In the genomic region with DNA sequence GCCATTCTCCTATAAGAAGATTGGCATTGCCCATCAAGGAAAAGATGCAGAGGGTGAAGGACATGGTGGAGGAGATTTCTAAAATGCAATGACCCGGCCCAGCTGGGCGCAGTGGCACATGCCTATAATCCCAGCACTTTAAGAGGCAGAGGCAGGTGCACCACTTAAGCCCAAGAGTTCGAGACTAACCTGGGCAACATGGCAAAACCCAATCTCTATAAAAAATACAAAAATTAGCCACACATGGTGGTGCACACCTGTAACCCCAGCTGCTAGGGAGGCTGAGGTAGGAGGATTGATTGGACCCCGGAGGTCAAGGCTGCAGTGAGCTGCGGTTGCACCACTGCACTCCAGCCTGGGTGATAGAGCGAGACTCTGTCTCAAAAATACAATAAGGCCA, we compare ENCODE assay signal across 27 cellular contexts.
DNase-seq lines count a peak whose midpoint lies in the region; ATAC-seq, FAIRE-seq and TF ChIP-seq lines count a peak whose summit lies in the region.
"Had no signal": no experiment of that assay in that cellular context is flagged by ENCODE, and none has a peak within 500 bp of the region (broad histone marks: within the 10 kb centered on the region; RNA-seq: fewer than 3 reads in every experiment).

No MANE protein-coding gene starts in this region.

- H3K27ac ChIP-seq in HepG2 (ENCODE audit: extremely low read length, insufficient read depth, low read length) (no peak overlapping the region), right lobe of liver (no peak overlapping the region), esophagus muscularis mucosa (replicated peaks in 1 of 4) (no peak overlapping the region), trophoblast cell (ENCODE audit: low read depth, low read length) (no peak overlapping the region)
- H3K27ac ChIP-seq: BLaER1 had no signal

- no peak overlapping the region for H2BK12ac ChIP-seq in trophoblast cell (ENCODE audit: low read length)

- no peak for TF ChIP-seq POLR2A in HepG2 (IDR thresholded peaks at IDR 0.05; ENCODE audit: insufficient read depth in 1 of 2, low read depth in 2 of 2, low read length in 2 of 2)
- no peak for TF ChIP-seq POLR2A in right lobe of liver (IDR thresholded peaks at IDR 0.05)
- TF ChIP-seq POLR2A in esophagus muscularis mucosa (IDR thresholded peaks at IDR 0.05; ENCODE audit: low read depth) = no peak

- in situ Hi-C loops in HepG2 (cut with HindIII; ENCODE audit: extremely low pct_ligation_motif_present, low pct_unique_long_range_greater_than_20kb) = loop anchor here (10.0 kb wide), 1 partner anchor 330 kb away; the partner anchor contains the start of gene FOXO1

- H3K4me1 Mint-ChIP-seq in activated T-helper 2 cell treated with anti-CD3 and anti-CD28 coated beads, Interferon-gamma antibody, Interleukin-2, Interleukin-4, amounts not matched to agents 10 μg/mL and 5 μg/mL and 100 μg/mL, durations not matched to agents 14 hours and 24 hours and 36 hours (ENCODE audit: low read depth) = peaks cover 10% of the 10 kb centered on the region

- no peak overlapping the region for H2AK5ac ChIP-seq in trophoblast cell (ENCODE audit: low read length)

- no peak for TF ChIP-seq EP300 in HepG2 (IDR thresholded peaks at IDR 0.05; ENCODE audit: low read depth in 2 of 2, low read length in 2 of 2)
- no peak for TF ChIP-seq EP300 in HepG2 (CRISPR knock-in tag; IDR thresholded peaks at IDR 0.05; ENCODE audit: borderline replicate concordance)
- no peak for TF ChIP-seq EP300 in esophagus muscularis mucosa (IDR thresholded peaks at IDR 0.05)

- no peak for DNase-seq in HepG2 (ENCODE audit: low spot score)
- no peak for DNase-seq in right lobe of liver
- peak; percentile 88 for DNase-seq in esophagus muscularis mucosa (ENCODE audit: extremely low spot score)
- no peak for DNase-seq in trophoblast cell
- DNase-seq in activated T-cell treated with anti-CD3 and anti-CD28 coated beads, Interleukin-2, amount 50 U/mL, for 1 hour = no peak
- no peak for DNase-seq in activated T-helper 2 cell treated with anti-CD3 and anti-CD28 coated beads, Interferon-gamma antibody, Interleukin-2, Interleukin-4, amounts not matched to agents 10 μg/mL and 5 μg/mL and 100 μg/mL, durations not matched to agents 14 hours and 24 hours and 36 hours (ENCODE audit: low spot score)
- DNase-seq: 8988T; ACHN; BE2C; C1 segment of cervical spinal cord; CD4-positive, alpha-beta memory T cell; CD4-positive, CD25-positive, alpha-beta regulatory T cell; CD8-positive, alpha-beta memory T cell; COR-L47; DMS 273 treated with DMSO at 0.1 percent for 48 hours; DMS153; DMS53; DMS79; DND-41; EL; GDM1 had no signal

- no peak overlapping the region for H4K12ac ChIP-seq in trophoblast cell (ENCODE audit: low read depth, low read length)

- no peaks in the 10 kb centered on the region for H3K9me3 Mint-ChIP-seq in activated T-helper 2 cell treated with anti-CD3 and anti-CD28 coated beads, Interferon-gamma antibody, Interleukin-2, Interleukin-4, amounts not matched to agents 10 μg/mL and 5 μg/mL and 100 μg/mL, durations not matched to agents 14 hours and 24 hours and 36 hours
- H3K9me3 Mint-ChIP-seq: CD4-positive, alpha-beta memory T cell; CD8-positive, alpha-beta memory T cell had no signal

- 96% methylated on average over 6 of the region's 6 CpGs for WGBS in HepG2 (ENCODE audit: low lambda C conversion rate)
- WGBS in right lobe of liver (ENCODE audit: insufficient coverage, low coverage, low lambda C conversion rate, missing lambda C conversion rate) = 100% methylated on average over 5 of the region's 6 CpGs
- 92% methylated on average over 6 of the region's 6 CpGs for WGBS in esophagus muscularis mucosa
- WGBS in trophoblast cell (ENCODE audit: extremely low coverage, insufficient coverage, insufficient read length) = no CpG with 5 or more reads among the region's 6 CpGs

- FAIRE-seq in HepG2 (lab: Jason Lieb, UNC) = no peak
- FAIRE-seq: A204.1, GM12878, GM12892, GM18507 had no signal

- H4K20me1 ChIP-seq in HepG2 (ENCODE audit: insufficient read depth, low read length) = no peaks in the 10 kb centered on the region
- H4K20me1 ChIP-seq: BLaER1 had no signal

- H4K8ac ChIP-seq in trophoblast cell (ENCODE audit: low read depth, low read length) = no peak overlapping the region

- no peak overlapping the region for H3K27ac Mint-ChIP-seq in activated T-helper 2 cell treated with anti-CD3 and anti-CD28 coated beads, Interferon-gamma antibody, Interleukin-2, Interleukin-4, amounts not matched to agents 10 μg/mL and 5 μg/mL and 100 μg/mL, durations not matched to agents 14 hours and 24 hours and 36 hours
- H3K27ac Mint-ChIP-seq: CD14-positive monocyte; CD4-positive, CD25-positive, alpha-beta regulatory T cell; CD8-positive, alpha-beta memory T cell had no signal

- H2BK5ac ChIP-seq in trophoblast cell (ENCODE audit: low read depth, low read length, poor library complexity) = no peak overlapping the region

- H2BK120ac ChIP-seq in trophoblast cell (ENCODE audit: insufficient read depth, low read length, poor library complexity) = no peak overlapping the region

- H3K27me3 ChIP-seq in HepG2 (ENCODE audit: control insufficient read depth in 1 of 2, insufficient read depth in 2 of 2, low read length in 2 of 2) = no peaks in the 10 kb centered on the region
- no peaks in the 10 kb centered on the region for H3K27me3 ChIP-seq in right lobe of liver
- no peaks in the 10 kb centered on the region for H3K27me3 ChIP-seq in esophagus muscularis mucosa
- no peaks in the 10 kb centered on the region for H3K27me3 ChIP-seq in trophoblast cell (ENCODE audit: insufficient read depth, low read length)
- H3K27me3 ChIP-seq: BE2C, BLaER1 had no signal

- CTCF ChIA-PET in HepG2 (lab: Yijun Ruan, JAX; ENCODE audit: low intra/inter-chr PET ratio, low total read pairs) = no interaction called here

- no peaks in the 10 kb centered on the region for H3K36me3 Mint-ChIP-seq in activated T-helper 2 cell treated with anti-CD3 and anti-CD28 coated beads, Interferon-gamma antibody, Interleukin-2, Interleukin-4, amounts not matched to agents 10 μg/mL and 5 μg/mL and 100 μg/mL, durations not matched to agents 14 hours and 24 hours and 36 hours (ENCODE audit: low read depth)
- H3K36me3 Mint-ChIP-seq: CD14-positive monocyte; CD4-positive, alpha-beta memory T cell; CD4-positive, CD25-positive, alpha-beta regulatory T cell had no signal

- no peak overlapping the region for H3K4me3 ChIP-seq in HepG2 (replicated peaks in 1 of 3; ENCODE audit: insufficient read depth in 1 of 3, low read depth in 2 of 3, low read length in 3 of 3)
- no peak overlapping the region for H3K4me3 ChIP-seq in right lobe of liver
- H3K4me3 ChIP-seq in esophagus muscularis mucosa = no peak overlapping the region
- H3K4me3 ChIP-seq in trophoblast cell (ENCODE audit: low read depth, low read length) = no peak overlapping the region
- H3K4me3 ChIP-seq: BLaER1, GM12878 had no signal

- H3K4me1 ChIP-seq in HepG2 (ENCODE audit: insufficient read depth, low read length) = peaks cover 93% of the 10 kb centered on the region
- peaks cover 0 to 35% (median 9%) of the 10 kb centered on the region in 4 donors for H3K4me1 ChIP-seq in right lobe of liver
- H3K4me1 ChIP-seq in esophagus muscularis mucosa = peaks cover 11 to 23% (median 18%) of the 10 kb centered on the region in 4 donors
- peaks cover 10 to 15% of the 10 kb centered on the region in 2 experiments for H3K4me1 ChIP-seq in trophoblast cell (ENCODE audit: control insufficient read depth in 1 of 2, insufficient read depth in 2 of 2, low read length in 2 of 2)
- H3K4me1 ChIP-seq: BE2C had no signal

- H3K79me2 ChIP-seq in HepG2 (ENCODE audit: insufficient read depth, low read length) = no peaks in the 10 kb centered on the region
- H3K79me2 ChIP-seq in trophoblast cell (ENCODE audit: control insufficient read depth, insufficient read depth, low read length, poor library complexity) = no peaks in the 10 kb centered on the region

- H3K27me3 Mint-ChIP-seq in activated T-helper 2 cell treated with anti-CD3 and anti-CD28 coated beads, Interferon-gamma antibody, Interleukin-2, Interleukin-4, amounts not matched to agents 10 μg/mL and 5 μg/mL and 100 μg/mL, durations not matched to agents 14 hours and 24 hours and 36 hours (ENCODE audit: low read depth) = no peaks in the 10 kb centered on the region
- H3K27me3 Mint-ChIP-seq: CD4-positive, alpha-beta memory T cell; CD4-positive, CD25-positive, alpha-beta regulatory T cell had no signal

- no peak overlapping the region for H3K9ac ChIP-seq in HepG2 (ENCODE audit: insufficient read depth, low read depth, low read length)
- H3K9ac ChIP-seq in trophoblast cell (ENCODE audit: low read length) = no peak overlapping the region
- H3K9ac ChIP-seq: BLaER1 had no signal

- no peak overlapping the region for H3K4me3 Mint-ChIP-seq in activated T-helper 2 cell treated with anti-CD3 and anti-CD28 coated beads, Interferon-gamma antibody, Interleukin-2, Interleukin-4, amounts not matched to agents 10 μg/mL and 5 μg/mL and 100 μg/mL, durations not matched to agents 14 hours and 24 hours and 36 hours (ENCODE audit: low read depth)
- H3K4me3 Mint-ChIP-seq: CD14-positive monocyte; CD4-positive, alpha-beta memory T cell; CD4-positive, CD25-positive, alpha-beta regulatory T cell; CD8-positive, alpha-beta memory T cell had no signal

- H3K23ac ChIP-seq in trophoblast cell (ENCODE audit: low read length) = no peak overlapping the region

- ATAC-seq in HepG2 (no peak), right lobe of liver (no peak)
- ATAC-seq: GM12878 had no signal

- no peak overlapping the region for H3K4me2 ChIP-seq in HepG2 (ENCODE audit: low read depth, low read length)
- H3K4me2 ChIP-seq in trophoblast cell (ENCODE audit: low read length) = no peak overlapping the region
- H3K4me2 ChIP-seq: BLaER1 had no signal

- POLR2A ChIA-PET in HepG2 (lab: Yijun Ruan, JAX) = no interaction called here

- peak overlapping the region; percentile 38 for H4K91ac ChIP-seq in trophoblast cell (ENCODE audit: low read depth, low read length)

- H3K79me1 ChIP-seq in trophoblast cell (ENCODE audit: low read length) = peaks cover 24% of the 10 kb centered on the region

- no peak overlapping the region for H2AFZ ChIP-seq in HepG2 (ENCODE audit: low read length)
- no peak overlapping the region for H2AFZ ChIP-seq in trophoblast cell (ENCODE audit: insufficient read depth, low read length, poor library complexity)

- no peaks in the 10 kb centered on the region for H3K36me3 ChIP-seq in HepG2 (replicated peaks in 1 of 2; ENCODE audit: control insufficient read depth in 1 of 2, insufficient read depth in 2 of 2, low read length in 2 of 2)
- no peaks in the 10 kb centered on the region for H3K36me3 ChIP-seq in right lobe of liver
- no peaks in the 10 kb centered on the region for H3K36me3 ChIP-seq in esophagus muscularis mucosa
- H3K36me3 ChIP-seq in trophoblast cell (ENCODE audit: control insufficient read depth in 1 of 2, insufficient read depth in 2 of 2, low read length in 2 of 2) = no peaks in the 10 kb centered on the region
- H3K36me3 ChIP-seq: BE2C, BLaER1 had no signal

- H3K9me3 ChIP-seq in HepG2 (ENCODE audit: low read length) (no peaks in the 10 kb centered on the region), right lobe of liver (no peaks in the 10 kb centered on the region), esophagus muscularis mucosa (no peaks in the 10 kb centered on the region), trophoblast cell (ENCODE audit: insufficient read depth, low read depth, low read length) (no peaks in the 10 kb centered on the region)
- H3K9me3 ChIP-seq: BE2C had no signal

- H3K4ac ChIP-seq in trophoblast cell (ENCODE audit: low read depth, low read length) = no peak overlapping the region

- H3K14ac ChIP-seq in trophoblast cell (ENCODE audit: low read length) = no peak overlapping the region

- H3K18ac ChIP-seq in trophoblast cell (ENCODE audit: low read length) = no peak overlapping the region

- TF ChIP-seq CTCF in HepG2 (CRISPR knock-in tag; IDR thresholded peaks at IDR 0.05) (no peak), right lobe of liver (IDR thresholded peaks at IDR 0.05) (no peak), esophagus muscularis mucosa (IDR thresholded peaks at IDR 0.05) (no peak)

- BruUV-seq in HepG2 (replicated peaks; lab: Mats Ljungman, UMichigan) = no TSS peak

- intact Hi-C loops in HepG2 (cut with micrococcal nuclease; ENCODE audit: unreplicated experiment) = no loop called here
- intact Hi-C loops in right lobe of liver (cut with DNase I) = no loop called here
- intact Hi-C loops in esophagus muscularis mucosa (cut with DNase I) = no loop called here
- intact Hi-C loops in activated T-helper 2 cell treated with anti-CD3 and anti-CD28 coated beads, Interferon-gamma antibody, Interleukin-2, Interleukin-4, amounts not matched to agents 10 μg/mL and 5 μg/mL and 100 μg/mL, durations not matched to agents 14 hours and 24 hours and 36 hours (cut with micrococcal nuclease) = no loop called here

- TF ChIP-seq RAD21 in HepG2 (CRISPR knock-in tag; IDR thresholded peaks at IDR 0.05) = no peak
